In the genomic region with DNA sequence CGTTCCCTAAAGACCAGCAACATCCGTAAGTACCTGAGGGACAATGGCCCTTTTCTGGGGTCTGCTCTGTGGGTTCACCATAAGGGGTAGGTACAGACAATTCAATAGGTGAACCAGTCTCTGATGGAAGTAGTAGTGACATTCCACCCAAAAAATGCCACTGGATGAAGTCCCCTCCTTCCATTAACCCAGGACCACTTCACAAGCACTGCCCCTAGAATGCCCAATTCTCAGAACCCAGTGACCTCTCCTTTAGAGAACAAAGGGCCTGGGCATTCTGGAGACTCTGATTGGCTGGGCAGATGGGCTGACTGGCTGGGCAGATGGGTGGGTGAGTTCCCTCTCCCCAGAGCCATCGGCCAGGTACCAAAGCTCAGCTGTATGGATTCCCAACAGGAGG, we compare ENCODE assay signal across 26 cellular contexts. TPM values are rescaled to one million over a fixed set of nuclear protein-coding genes. Genes with fewer than 3 reads are reported as not detected.
DNase-seq lines count a peak whose midpoint lies in the region; ATAC-seq and TF ChIP-seq lines count a peak whose summit lies in the region.
"Had no signal": no experiment of that assay in that cellular context is flagged by ENCODE, and none has a peak within 500 bp of the region (broad histone marks: within the 10 kb centered on the region; RNA-seq: fewer than 3 reads in every experiment).

A gene (plus strand): TSS at position 301 of the 400 bp plus-strand sequence. CDS start 81 bp downstream, at position 382.

- ATAC-seq in activated T-cell treated with anti-CD3 and anti-CD28 coated beads, Interleukin-2, amount 50 U/mL, for 72 hours (replicated peaks in 1 of 2): no peak
- ATAC-seq in CD8-positive, alpha-beta T cell: no peak
- ATAC-seq in T-helper 17 cell: no peak
- ATAC-seq in GM21619 (IDR thresholded peaks at IDR 0.05; ENCODE audit: unreplicated experiment): no peak
- ATAC-seq: GM12878, Right ventricle myocardium inferior had no signal

- intact Hi-C loops in CD8-positive, alpha-beta T cell (cut with DNase I, micrococcal nuclease): no loop called here

- no peaks in the 10 kb centered on the region for H3K9me3 Mint-ChIP-seq in activated T-cell treated with anti-CD3 and anti-CD28 coated beads, Interleukin-2, amount 50 U/mL, for 24 hours
- H3K9me3 Mint-ChIP-seq in activated T-cell treated with anti-CD3 and anti-CD28 coated beads, Interleukin-2, amount 50 U/mL, for 72 hours: no peaks in the 10 kb centered on the region
- no peaks in the 10 kb centered on the region for H3K9me3 Mint-ChIP-seq in CD8-positive, alpha-beta T cell
- H3K9me3 Mint-ChIP-seq in neural crest cell: no peaks in the 10 kb centered on the region
- H3K9me3 Mint-ChIP-seq: CD4-positive, CD25-positive, alpha-beta regulatory T cell had no signal

- H3K4me3 ChIP-seq in CD8-positive, alpha-beta T cell (ENCODE audit: low read depth, low read length): no peak within 1 kb of the TSS
- H3K4me3 ChIP-seq: BLaER1, GM12878, PC-9, SJCRH30 had no signal

- H3K4me3 Mint-ChIP-seq in activated T-cell treated with anti-CD3 and anti-CD28 coated beads, Interleukin-2, amount 50 U/mL, for 24 hours: no peak within 1 kb of the TSS
- H3K4me3 Mint-ChIP-seq in activated T-cell treated with anti-CD3 and anti-CD28 coated beads, Interleukin-2, amount 50 U/mL, for 72 hours: no peak within 1 kb of the TSS
- no peak within 1 kb of the TSS for H3K4me3 Mint-ChIP-seq in CD8-positive, alpha-beta T cell
- H3K4me3 Mint-ChIP-seq in T-helper 17 cell (no peak within 1 kb of the TSS), neural crest cell (peak within 1 kb of the TSS; percentile 11)
- H3K4me3 Mint-ChIP-seq: CD4-positive, CD25-positive, alpha-beta regulatory T cell had no signal

- CTCF ChIA-PET in CD8-positive, alpha-beta T cell (lab: Charles Lee): no interaction called here

- H3K36me3 Mint-ChIP-seq in activated T-cell treated with anti-CD3 and anti-CD28 coated beads, Interleukin-2, amount 50 U/mL, for 24 hours (ENCODE audit: low read depth): peaks cover 51% of the 10 kb centered on the region
- H3K36me3 Mint-ChIP-seq in activated T-cell treated with anti-CD3 and anti-CD28 coated beads, Interleukin-2, amount 50 U/mL, for 72 hours (ENCODE audit: insufficient read depth in 2 of 2): peaks cover 0 to 2% of the 10 kb centered on the region in 2 donors
- peaks cover 19% of the 10 kb centered on the region for H3K36me3 Mint-ChIP-seq in CD8-positive, alpha-beta T cell
- H3K36me3 Mint-ChIP-seq in T-helper 17 cell (ENCODE audit: low read depth): peaks cover 2% of the 10 kb centered on the region
- no peaks in the 10 kb centered on the region for H3K36me3 Mint-ChIP-seq in neural crest cell (ENCODE audit: low read depth)

- peak within 1 kb of the TSS; percentile 54 for H3K27ac Mint-ChIP-seq in activated T-cell treated with anti-CD3 and anti-CD28 coated beads, Interleukin-2, amount 50 U/mL, for 24 hours
- no peak within 1 kb of the TSS for H3K27ac Mint-ChIP-seq in activated T-cell treated with anti-CD3 and anti-CD28 coated beads, Interleukin-2, amount 50 U/mL, for 72 hours
- peak within 1 kb of the TSS; percentile 69 for H3K27ac Mint-ChIP-seq in CD8-positive, alpha-beta T cell
- H3K27ac Mint-ChIP-seq in T-helper 17 cell (peak within 1 kb of the TSS; percentile 66), neural crest cell (ENCODE audit: unreplicated experiment) (no peak within 1 kb of the TSS)

- H3K27ac ChIP-seq in CD8-positive, alpha-beta T cell (ENCODE audit: low read depth, low read length): no peak within 1 kb of the TSS
- H3K27ac ChIP-seq: BLaER1, PC-9, SJCRH30 had no signal

- no peak for DNase-seq in activated T-cell treated with anti-CD3 and anti-CD28 coated beads, Interleukin-2, amount 50 U/mL, for 24 hours
- DNase-seq in activated T-cell treated with anti-CD3 and anti-CD28 coated beads, Interleukin-2, amount 50 U/mL, for 72 hours: no peak
- DNase-seq in CD8-positive, alpha-beta T cell: no peak
- DNase-seq in T-helper 17 cell (no peak), neural crest cell (ENCODE audit: low read depth, low spot score) (no peak), GDM1 (lab: John Stamatoyannopoulos, UW) (no peak), NCI-H526 treated with DMSO at 0.1 percent for 48 hours (lab: John Stamatoyannopoulos, UW) (no peak)
- DNase-seq: Caco-2; CD4-positive, CD25-positive, alpha-beta regulatory T cell; GOT3; HCEC 1CT; KBM-7; MV-4-11; NCI-H1105 treated with DMSO at 0.1 percent for 48 hours; NCI-H146; NCI-H1930; NCI-H2107; NCI-H82; PC-9; SJCRH30 had no signal

- H3K4me1 ChIP-seq in CD8-positive, alpha-beta T cell (ENCODE audit: insufficient read depth, low read length): peaks cover 29% of the 10 kb centered on the region
- H3K4me1 ChIP-seq: Caco-2 had no signal

- H3K4me1 Mint-ChIP-seq in activated T-cell treated with anti-CD3 and anti-CD28 coated beads, Interleukin-2, amount 50 U/mL, for 24 hours (ENCODE audit: low read depth): peaks cover 33% of the 10 kb centered on the region
- peaks cover 36% of the 10 kb centered on the region for H3K4me1 Mint-ChIP-seq in activated T-cell treated with anti-CD3 and anti-CD28 coated beads, Interleukin-2, amount 50 U/mL, for 72 hours (ENCODE audit: low read depth)
- H3K4me1 Mint-ChIP-seq in CD8-positive, alpha-beta T cell (ENCODE audit: low read depth): peaks cover 25% of the 10 kb centered on the region
- H3K4me1 Mint-ChIP-seq in T-helper 17 cell (peaks cover 21% of the 10 kb centered on the region), neural crest cell (peaks cover 11% of the 10 kb centered on the region)

- H3K27me3 Mint-ChIP-seq in activated T-cell treated with anti-CD3 and anti-CD28 coated beads, Interleukin-2, amount 50 U/mL, for 24 hours: no peaks in the 10 kb centered on the region
- no peaks in the 10 kb centered on the region for H3K27me3 Mint-ChIP-seq in activated T-cell treated with anti-CD3 and anti-CD28 coated beads, Interleukin-2, amount 50 U/mL, for 72 hours (ENCODE audit: low read depth)
- H3K27me3 Mint-ChIP-seq in CD8-positive, alpha-beta T cell (ENCODE audit: low read depth): no peaks in the 10 kb centered on the region
- H3K27me3 Mint-ChIP-seq in T-helper 17 cell: no peaks in the 10 kb centered on the region
- no peaks in the 10 kb centered on the region for H3K27me3 Mint-ChIP-seq in neural crest cell (ENCODE audit: low read depth)
- H3K27me3 Mint-ChIP-seq: CD4-positive, CD25-positive, alpha-beta regulatory T cell had no signal

- no peaks in the 10 kb centered on the region for H3K36me3 ChIP-seq in CD8-positive, alpha-beta T cell (ENCODE audit: insufficient read depth, low read length)
- H3K36me3 ChIP-seq: SJCRH30 had no signal

- POLR2A ChIA-PET in CD8-positive, alpha-beta T cell (lab: Charles Lee): no interaction called here

- H3K9me3 ChIP-seq in CD8-positive, alpha-beta T cell (ENCODE audit: low read length): no peaks in the 10 kb centered on the region
- H3K9me3 ChIP-seq in T-helper 17 cell (ENCODE audit: control insufficient read depth, low read length, poor library complexity, severe bottlenecking): no peaks in the 10 kb centered on the region
- H3K9me3 ChIP-seq: BLaER1, Caco-2, SJCRH30 had no signal

- TF ChIP-seq CTCF in CD8-positive, alpha-beta T cell (IDR thresholded peaks at IDR 0.05): no peak
- TF ChIP-seq CTCF in neural crest cell (conservative IDR thresholded peaks at IDR 0.05): no peak

- H3K27me3 ChIP-seq in CD8-positive, alpha-beta T cell (ENCODE audit: insufficient read depth, low read length): no peaks in the 10 kb centered on the region
- H3K27me3 ChIP-seq: BLaER1, SJCRH30 had no signal

RNA-seq across cellular contexts. Expression of the gene that starts here (rescaled TPM):
- under 1 TPM in 1 of 2 donors, not detected in 1; 0.65 TPM for total RNA-seq in activated T-cell treated with anti-CD3 and anti-CD28 coated beads, Interleukin-2, amount 50 U/mL, for 72 hours
- not detected for total RNA-seq in CD8-positive, alpha-beta T cell
- total RNA-seq in T-helper 17 cell: not detected
- 0.26 TPM in 1 of 2 replicates, not detected in the other for total RNA-seq in neural crest cell
- total RNA-seq: Caco-2; CD4-positive, CD25-positive, alpha-beta regulatory T cell; GM12878; MCF 10A; PC-9; Right ventricle myocardium inferior; RPMI7951; SJCRH30 had no signal

Comparison
In these comparisons a context has a peak if more than half of its experiments do, and no peak if none do; other contexts are left out.
1. H3K27ac Mint-ChIP-seq: peak in activated T-cell treated with anti-CD3 and anti-CD28 coated beads, Interleukin-2, amount 50 U/mL, for 24 hours (single experiment), CD8-positive, alpha-beta T cell (single experiment) and T-helper 17 cell (single experiment); none in activated T-cell treated with anti-CD3 and anti-CD28 coated beads, Interleukin-2, amount 50 U/mL, for 72 hours (single experiment) and neural crest cell (single experiment).